Comparison of ENCODE assay signal across 1 cellular context in the genomic region with DNA sequence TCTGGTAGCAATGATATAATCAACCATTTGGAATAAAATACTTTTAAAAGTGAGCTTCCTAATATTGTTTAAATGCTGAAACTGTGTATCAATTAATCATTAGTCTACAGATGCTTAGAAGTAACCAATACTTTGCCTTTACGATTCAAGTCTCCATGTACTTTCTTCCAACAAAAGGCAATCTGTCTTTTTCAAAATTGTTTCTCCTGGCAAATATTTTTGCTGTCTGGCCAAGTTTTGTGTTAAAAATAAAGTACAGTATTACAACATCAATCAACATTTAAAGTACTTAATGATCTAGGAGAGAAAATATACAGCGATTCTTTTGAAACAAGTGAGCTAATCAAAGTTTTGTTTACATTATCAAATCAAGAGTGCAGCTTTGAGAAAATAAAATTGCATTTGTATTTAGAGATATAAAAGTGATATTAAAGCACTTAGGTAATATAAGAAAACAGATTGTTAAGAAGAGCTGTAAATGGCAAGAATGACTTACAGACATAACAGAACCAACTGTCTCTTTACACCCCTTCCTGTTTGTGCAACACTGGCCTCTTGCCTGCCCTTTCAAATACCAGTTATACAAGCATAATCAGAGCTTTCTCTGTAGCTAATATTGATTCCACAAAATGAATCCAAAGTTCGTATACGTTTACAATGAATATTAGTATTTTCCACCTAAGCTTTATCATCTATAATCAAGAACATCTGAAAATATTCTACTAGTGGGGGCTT.
TF ChIP-seq lines count a peak whose summit lies in the region.

No MANE protein-coding gene starts in this region.

TF ChIP-seq in HEK293T, 16 proteins besides CTCF, POLR2A, EP300 and RAD21 (continued from another document):
- TF ChIP-seq, protein P1, sequence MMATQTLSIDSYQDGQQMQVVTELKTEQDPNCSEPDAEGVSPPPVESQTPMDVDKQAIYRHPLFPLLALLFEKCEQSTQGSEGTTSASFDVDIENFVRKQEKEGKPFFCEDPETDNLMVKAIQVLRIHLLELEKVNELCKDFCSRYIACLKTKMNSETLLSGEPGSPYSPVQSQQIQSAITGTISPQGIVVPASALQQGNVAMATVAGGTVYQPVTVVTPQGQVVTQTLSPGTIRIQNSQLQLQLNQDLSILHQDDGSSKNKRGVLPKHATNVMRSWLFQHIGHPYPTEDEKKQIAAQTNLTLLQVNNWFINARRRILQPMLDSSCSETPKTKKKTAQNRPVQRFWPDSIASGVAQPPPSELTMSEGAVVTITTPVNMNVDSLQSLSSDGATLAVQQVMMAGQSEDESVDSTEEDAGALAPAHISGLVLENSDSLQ (IDR thresholded peaks at IDR 0.05) = no peak
- TF ChIP-seq ELF4 (IDR thresholded peaks at IDR 0.05) = no peak
